8 cellular contexts compared by ENCODE assay signal in the genomic region with DNA sequence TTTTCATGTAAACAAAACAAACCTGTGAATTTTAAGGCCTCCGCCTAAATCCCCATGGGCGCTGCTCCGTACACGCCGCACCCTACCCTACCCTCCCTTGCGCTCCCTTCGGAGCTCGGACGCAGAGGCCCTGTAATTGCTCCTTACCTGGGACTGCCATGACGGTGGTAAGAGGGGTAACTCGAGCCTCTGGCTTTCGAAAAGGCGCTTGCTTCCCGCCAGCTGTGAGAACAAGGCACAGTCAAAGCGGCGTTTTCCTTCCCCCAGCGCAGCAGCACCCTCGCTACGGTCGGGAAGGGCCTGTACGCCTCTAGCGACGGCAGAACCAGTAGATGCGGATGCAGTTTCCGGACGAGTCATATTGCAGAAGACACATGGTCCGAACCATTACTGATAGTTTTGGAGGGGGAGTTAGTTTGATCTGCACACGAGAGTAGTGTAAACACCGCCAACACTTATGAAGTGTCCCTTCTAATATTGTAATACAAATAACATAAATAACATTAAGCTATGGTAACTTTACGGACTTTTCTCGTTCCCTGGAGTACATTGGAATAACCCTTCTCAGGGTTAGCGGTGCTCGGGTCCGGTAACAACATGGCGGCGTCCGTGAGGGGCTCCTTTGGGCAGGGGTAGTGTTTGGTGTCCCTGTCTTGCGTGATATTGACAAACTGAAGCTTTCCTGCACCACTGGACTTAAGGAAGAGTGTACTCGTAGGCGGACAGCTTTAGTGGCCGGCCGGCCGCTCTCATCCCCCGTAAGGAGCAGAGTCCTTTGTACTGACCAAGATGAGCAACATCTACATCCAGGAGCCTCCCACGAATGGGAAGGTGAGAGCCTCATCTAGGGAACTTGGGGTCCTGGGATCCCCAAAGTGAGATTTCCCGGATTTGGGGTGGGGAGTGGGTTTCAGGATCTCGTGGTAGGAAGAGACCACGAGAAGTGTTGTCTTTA. TPM values are rescaled to one million over a fixed set of nuclear protein-coding genes. Genes with fewer than 3 reads are reported as not detected.
DNase-seq lines count a peak whose midpoint lies in the region; ATAC-seq and TF ChIP-seq lines count a peak whose summit lies in the region.

A gene with protein sequence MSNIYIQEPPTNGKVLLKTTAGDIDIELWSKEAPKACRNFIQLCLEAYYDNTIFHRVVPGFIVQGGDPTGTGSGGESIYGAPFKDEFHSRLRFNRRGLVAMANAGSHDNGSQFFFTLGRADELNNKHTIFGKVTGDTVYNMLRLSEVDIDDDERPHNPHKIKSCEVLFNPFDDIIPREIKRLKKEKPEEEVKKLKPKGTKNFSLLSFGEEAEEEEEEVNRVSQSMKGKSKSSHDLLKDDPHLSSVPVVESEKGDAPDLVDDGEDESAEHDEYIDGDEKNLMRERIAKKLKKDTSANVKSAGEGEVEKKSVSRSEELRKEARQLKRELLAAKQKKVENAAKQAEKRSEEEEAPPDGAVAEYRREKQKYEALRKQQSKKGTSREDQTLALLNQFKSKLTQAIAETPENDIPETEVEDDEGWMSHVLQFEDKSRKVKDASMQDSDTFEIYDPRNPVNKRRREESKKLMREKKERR (plus strand): TSS at position 573 of the 955 bp plus-strand sequence. CDS start 217 bp downstream, at position 790.
A gene (minus strand): TSS at position 334 of the 955 bp plus-strand sequence. CDS start 174 bp downstream, at position 160.

- peaks cover 11% of the 10 kb centered on the region for H3K4me1 ChIP-seq in thymus (ENCODE audit: control insufficient read depth, insufficient read depth, low read length)

- CTCF ChIA-PET in GM10248 (lab: Yijun Ruan, JAX), result interaction anchor here (1.0 to 4.1 kb wide), 5 partner anchors 11 to 109 kb away, joined by 3 to 23 read pairs (median 13); no protein-coding TSS in a partner anchor

- peak within 1 kb of the TSS; percentile 99 for H3K27ac Mint-ChIP-seq in activated naive CD8-positive, alpha-beta T cell
- peak within 1 kb of the TSS; percentile 98 for H3K27ac Mint-ChIP-seq in osteocyte (ENCODE audit: unreplicated experiment)

- peak within 1 kb of the TSS; percentile 89 for H3K4me3 ChIP-seq in thymus (ENCODE audit: low read length)

- H3K27me3 ChIP-seq in thymus (ENCODE audit: control insufficient read depth, insufficient read depth), result no peaks in the 10 kb centered on the region

- ATAC-seq in HG02571 (IDR thresholded peaks at IDR 0.05; ENCODE audit: unreplicated experiment), result peak; percentile 97

- peak within 1 kb of the TSS; percentile 90 for H3K27ac ChIP-seq in thymus (ENCODE audit: low read depth)

- peak within 1 kb of the TSS; percentile 100 for H3K4me3 Mint-ChIP-seq in activated naive CD8-positive, alpha-beta T cell
- peak within 1 kb of the TSS; percentile 94 for H3K4me3 Mint-ChIP-seq in osteocyte (ENCODE audit: unreplicated experiment)

- DNase-seq in GM10248 (ENCODE audit: extremely low spot score) (peak; percentile 80), NCI-H1048 (lab: John Stamatoyannopoulos, UW) (peak; percentile 62), SKM-1 (lab: John Stamatoyannopoulos, UW; ENCODE audit: unreplicated experiment) (peak; percentile 90), head of caudate nucleus (peak; percentile 75 to 94 (median 85)), osteocyte (ENCODE audit: extremely low spot score, unreplicated experiment) (peak; percentile 93)

- H3K36me3 ChIP-seq in thymus (ENCODE audit: control insufficient read depth, insufficient read depth), result no peaks in the 10 kb centered on the region

- H3K9me3 Mint-ChIP-seq in activated naive CD8-positive, alpha-beta T cell (ENCODE audit: low read depth), result no peaks in the 10 kb centered on the region
- no peaks in the 10 kb centered on the region for H3K9me3 Mint-ChIP-seq in osteocyte (ENCODE audit: unreplicated experiment)

- under 1% methylated on average over 48 of the region's 48 CpGs for WGBS in thymus

- TF ChIP-seq CTCF in GM10248 (IDR thresholded peaks at IDR 0.05; ENCODE audit: control extremely low read depth, extremely low read depth, low read depth, missing control alignments) (no peak), osteocyte (IDR thresholded peaks at IDR 0.05) (no peak)

- peaks cover 9% of the 10 kb centered on the region for H3K36me3 Mint-ChIP-seq in activated naive CD8-positive, alpha-beta T cell
- peaks cover 10% of the 10 kb centered on the region for H3K36me3 Mint-ChIP-seq in osteocyte (ENCODE audit: unreplicated experiment)

- no peaks in the 10 kb centered on the region for H3K9me3 ChIP-seq in thymus (ENCODE audit: control insufficient read depth)

- peaks cover 65% of the 10 kb centered on the region for H3K4me1 Mint-ChIP-seq in activated naive CD8-positive, alpha-beta T cell (ENCODE audit: low read depth)
- peaks cover 34% of the 10 kb centered on the region for H3K4me1 Mint-ChIP-seq in osteocyte (ENCODE audit: unreplicated experiment)

- no peaks in the 10 kb centered on the region for H3K27me3 Mint-ChIP-seq in activated naive CD8-positive, alpha-beta T cell
- H3K27me3 Mint-ChIP-seq in osteocyte (ENCODE audit: unreplicated experiment), result no peaks in the 10 kb centered on the region

- POLR2A ChIA-PET in GM10248 (lab: Yijun Ruan, JAX), result no interaction called here

- intact Hi-C loops in head of caudate nucleus (cut with DNase I), result no loop called here

RNA-seq across cellular contexts. Expression of the first gene that starts in this region (rescaled TPM):
- total RNA-seq in osteocyte, result 20.6 and 24.7 TPM in 2 replicates
- 23.5 TPM for polyA plus RNA-seq in thymus

RNA-seq across cellular contexts. Expression of the second gene that starts in this region (rescaled TPM):
- total RNA-seq in osteocyte, result 17.9 and 20.2 TPM in 2 replicates
- 36.6 TPM for polyA plus RNA-seq in thymus

Comparison
In these comparisons a context has a peak if more than half of its experiments do, and no peak if none do; other contexts are left out.
1. Peak in every context shown above with its lines: DNase-seq, ATAC-seq, H3K4me3 ChIP-seq and H3K27ac ChIP-seq.